Comparison of ENCODE assay signal across 8 cellular contexts in genomic region chr1:180953791-180954721, GRCh38. TPM values are rescaled to one million over a fixed set of nuclear protein-coding genes. Genes with fewer than 3 reads are reported as not detected.
A peak's percentile ranks its signal among the peaks of the same experiment; 100 is the strongest.
DNase-seq lines count a peak whose midpoint lies in the region; ATAC-seq and TF ChIP-seq lines count a peak whose summit lies in the region.

No MANE protein-coding gene starts in this region.

- no peaks in the 10 kb centered on the region for H3K27me3 ChIP-seq in CD4-positive, alpha-beta memory T cell (ENCODE audit: insufficient read depth, low read length)
- H3K27me3 ChIP-seq in testis, result no peaks in the 10 kb centered on the region

- no peaks in the 10 kb centered on the region for H3K27me3 Mint-ChIP-seq in CD4-positive, alpha-beta memory T cell

- DNase-seq in CD4-positive, alpha-beta memory T cell, result peak; percentile 52 to 76 (median 70)
- peak; percentile 85 for DNase-seq in GM20000 (ENCODE audit: low spot score)
- DNase-seq in activated CD8-positive, alpha-beta memory T cell treated with anti-CD3 and anti-CD28 coated beads, Interleukin-2, amount 50 U/mL, for 4 hours, result peak; percentile 75
- peak; percentile 76 for DNase-seq in occipital lobe (lab: John Stamatoyannopoulos, UW)
- peak; percentile 75 for DNase-seq in testis
- DNase-seq in NOMO-1 treated with DMSO at 0.1 percent for 48 hours (lab: John Stamatoyannopoulos, UW; ENCODE audit: unreplicated experiment), result no peak

- intact Hi-C loops in CD4-positive, alpha-beta memory T cell (cut with micrococcal nuclease), result no loop called here
- intact Hi-C loops in testis (cut with DNase I; ENCODE audit: low total_unique reads), result no loop called here

- no peak overlapping the region for H3K27ac ChIP-seq in CD4-positive, alpha-beta memory T cell (ENCODE audit: low read depth, low read length)
- H3K27ac ChIP-seq in KOPT-K1 (ENCODE audit: low read depth, low read length, poor library complexity, severe bottlenecking), result peak overlapping the region; percentile 99
- H3K27ac ChIP-seq in testis, result peak overlapping the region; percentile 37 to 61

- peak; percentile 68 for ATAC-seq in esophagus mucosa

- peaks cover 1 to 18% (median 4%) of the 10 kb centered on the region in 4 donors for H3K4me1 Mint-ChIP-seq in CD4-positive, alpha-beta memory T cell

- peak overlapping the region in 4 of 7 donors; percentile 25 to 88 (median 61) for H3K27ac Mint-ChIP-seq in CD4-positive, alpha-beta memory T cell

- TF ChIP-seq CTCF in GM20000 (IDR thresholded peaks at IDR 0.05; ENCODE audit: extremely low read depth, missing control alignments) (no peak), testis (IDR thresholded peaks at IDR 0.05) (no peak)

- H3K36me3 ChIP-seq in CD4-positive, alpha-beta memory T cell (ENCODE audit: insufficient read depth, low read length), result no peaks in the 10 kb centered on the region
- peaks cover 59% of the 10 kb centered on the region for H3K36me3 ChIP-seq in KOPT-K1 (ENCODE audit: insufficient read depth, low read length)
- H3K36me3 ChIP-seq in testis (ENCODE audit: low read depth, missing control alignments), result no peaks in the 10 kb centered on the region

- CTCF ChIA-PET in CD4-positive, alpha-beta memory T cell (lab: Charles Lee; ENCODE audit: partially characterized antibody), result interaction anchor here (0.8 to 1.6 kb wide), 2 partner anchors 9 to 13 kb away, joined by 3 to 5 read pairs; no protein-coding TSS in a partner anchor

- 7 to 15% methylated on average over 12 to 29 of the region's 94 CpGs for WGBS in testis, 2 donors

- no peaks in the 10 kb centered on the region for H3K4me1 ChIP-seq in CD4-positive, alpha-beta memory T cell (ENCODE audit: insufficient read depth, low read length)
- H3K4me1 ChIP-seq in testis, result peaks cover 6% of the 10 kb centered on the region

- POLR2A ChIA-PET in CD4-positive, alpha-beta memory T cell (lab: Charles Lee; ENCODE audit: partially characterized antibody), result interaction anchor here (1.2 to 1.4 kb wide), 2 partner anchors 68 to 69 kb away, joined by 3 to 4 read pairs; partner anchors contain the start of gene STX6

- no peak for TF ChIP-seq POLR2A in testis (IDR thresholded peaks at IDR 0.05)

- peak overlapping the region in 1 of 2 donors; percentile 54 for H3K4me3 ChIP-seq in CD4-positive, alpha-beta memory T cell (ENCODE audit: low read length in 2 of 2)
- peak overlapping the region; percentile 53 to 68 for H3K4me3 ChIP-seq in testis

- H3K9me3 Mint-ChIP-seq in CD4-positive, alpha-beta memory T cell, result peaks cover 0 to 2% (median 0%) of the 10 kb centered on the region in 8 donors

- peaks cover 15% of the 10 kb centered on the region in 2 donors for H3K36me3 Mint-ChIP-seq in CD4-positive, alpha-beta memory T cell

- no peaks in the 10 kb centered on the region for H3K9me3 ChIP-seq in CD4-positive, alpha-beta memory T cell (ENCODE audit: control insufficient read depth in 1 of 2, low read length in 2 of 2)
- H3K9me3 ChIP-seq in KOPT-K1 (ENCODE audit: insufficient read depth, low read length, poor library complexity, severe bottlenecking), result no peaks in the 10 kb centered on the region
- no peaks in the 10 kb centered on the region for H3K9me3 ChIP-seq in testis

- peak overlapping the region; percentile 45 to 87 (median 82) for H3K4me3 Mint-ChIP-seq in CD4-positive, alpha-beta memory T cell

RNA-seq across cellular contexts. Expression of gene KIAA1614, which starts 41.4 kb away (rescaled TPM):
- total RNA-seq in CD4-positive, alpha-beta memory T cell, result under 1 TPM; 0.12 to 0.61 TPM
- polyA plus RNA-seq in CD4-positive, alpha-beta memory T cell, result not detected
- total RNA-seq in esophagus mucosa (0.36 TPM), occipital lobe (5.6 TPM), testis (1 to 10 TPM; 3.7 to 4.0 TPM)
- polyA plus RNA-seq in testis (ENCODE audit: insufficient read depth, low read depth, low replicate concordance), result 3.7 TPM
